In genomic region chr12:124231980-124232653, GRCh38 we compare ENCODE assay signal across 11 cellular contexts.
DNase-seq lines count a peak whose midpoint lies in the region; ATAC-seq and TF ChIP-seq lines count a peak whose summit lies in the region.
"Had no signal": no experiment of that assay in that cellular context is flagged by ENCODE, and none has a peak within 500 bp of the region (broad histone marks: within the 10 kb centered on the region; RNA-seq: fewer than 3 reads in every experiment).

No MANE protein-coding gene starts in this region.

- H3K9me3 Mint-ChIP-seq in glutamatergic neuron (ENCODE audit: unreplicated experiment) = peaks cover 4% of the 10 kb centered on the region

- H3K4me3 Mint-ChIP-seq in glutamatergic neuron (ENCODE audit: unreplicated experiment) = no peak overlapping the region
- H3K4me3 Mint-ChIP-seq: activated T-cell treated with anti-CD3 and anti-CD28 coated beads, Interleukin-2, amount 50 U/mL, for 24 hours had no signal

- H3K9me3 ChIP-seq in stomach = no peaks in the 10 kb centered on the region

- peaks cover under 1% of the 10 kb centered on the region for H3K4me1 Mint-ChIP-seq in glutamatergic neuron (ENCODE audit: low read depth, unreplicated experiment)

- no peak overlapping the region for H3K27ac Mint-ChIP-seq in glutamatergic neuron (ENCODE audit: unreplicated experiment)
- H3K27ac Mint-ChIP-seq: activated T-cell treated with anti-CD3 and anti-CD28 coated beads, Interleukin-2, amount 50 U/mL, for 24 hours had no signal

- H3K27ac ChIP-seq in stomach = peak overlapping the region; percentile 83 to 97 (median 85)
- H3K27ac ChIP-seq: skin epidermis had no signal

- H3K27me3 Mint-ChIP-seq in glutamatergic neuron (ENCODE audit: unreplicated experiment) = peaks cover 5% of the 10 kb centered on the region

- no peak for TF ChIP-seq POLR2A in stomach (IDR thresholded peaks at IDR 0.05)

- no peak for TF ChIP-seq EP300 in stomach (IDR thresholded peaks at IDR 0.05)

- H3K4me3 ChIP-seq in stomach = no peak overlapping the region
- H3K4me3 ChIP-seq: skin epidermis had no signal

- peaks cover 6 to 23% (median 19%) of the 10 kb centered on the region in 4 donors for H3K4me1 ChIP-seq in stomach

- intact Hi-C loops in stomach (cut with DNase I; ENCODE audit: low total_unique reads) = no loop called here

- WGBS in stomach, 5 donors = 33 to 67% (median 52%) methylated on average over 11 to 19 of the region's 19 CpGs

- TF ChIP-seq CTCF in stomach (IDR thresholded peaks at IDR 0.05) (no peak), glutamatergic neuron (IDR thresholded peaks at IDR 0.05; ENCODE audit: partially characterized antibody, unreplicated experiment) (no peak)

- H3K36me3 ChIP-seq in stomach = no peaks in the 10 kb centered on the region

- peaks cover 20% of the 10 kb centered on the region for H3K36me3 Mint-ChIP-seq in glutamatergic neuron (ENCODE audit: unreplicated experiment)

- no peak for ATAC-seq in GM18870 (IDR thresholded peaks at IDR 0.05; ENCODE audit: unreplicated experiment)

- H3K27me3 ChIP-seq in stomach = no peaks in the 10 kb centered on the region

- peak; percentile 67 for DNase-seq in HuH-7 (ENCODE audit: low spot score)
- peak; percentile 40 to 44 for DNase-seq in NCI-H526 (lab: John Stamatoyannopoulos, UW)
- DNase-seq in kidney tubule cell (ENCODE audit: low spot score) = peak; percentile 11
- peak; percentile 83 for DNase-seq in stomach
- DNase-seq in glutamatergic neuron = no peak
- DNase-seq in stimulated activated CD4-positive, alpha-beta T cell treated with anti-CD3 and anti-CD28 coated beads, Interleukin-15, amount 100 ng/mL, for 24 hours = no peak
- DNase-seq: activated T-cell treated with anti-CD3 and anti-CD28 coated beads, Interleukin-2, amount 50 U/mL, for 24 hours; aorta; stimulated activated CD8-positive, alpha-beta memory T cell treated with anti-CD3 and anti-CD28 coated beads, Interleukin-4, amount 100 ng/mL, for 48 hours had no signal

Comparison
In these comparisons a context has a peak if more than half of its experiments do, and no peak if none do; other contexts are left out.
1. DNase-seq: peak in HuH-7 (single experiment), NCI-H526 (2 of 2), kidney tubule cell (single experiment) and stomach (single experiment); none in glutamatergic neuron (single experiment) and stimulated activated CD4-positive, alpha-beta T cell treated with anti-CD3 and anti-CD28 coated beads, Interleukin-15, amount 100 ng/mL, for 24 hours (single experiment).